In the genomic region with DNA sequence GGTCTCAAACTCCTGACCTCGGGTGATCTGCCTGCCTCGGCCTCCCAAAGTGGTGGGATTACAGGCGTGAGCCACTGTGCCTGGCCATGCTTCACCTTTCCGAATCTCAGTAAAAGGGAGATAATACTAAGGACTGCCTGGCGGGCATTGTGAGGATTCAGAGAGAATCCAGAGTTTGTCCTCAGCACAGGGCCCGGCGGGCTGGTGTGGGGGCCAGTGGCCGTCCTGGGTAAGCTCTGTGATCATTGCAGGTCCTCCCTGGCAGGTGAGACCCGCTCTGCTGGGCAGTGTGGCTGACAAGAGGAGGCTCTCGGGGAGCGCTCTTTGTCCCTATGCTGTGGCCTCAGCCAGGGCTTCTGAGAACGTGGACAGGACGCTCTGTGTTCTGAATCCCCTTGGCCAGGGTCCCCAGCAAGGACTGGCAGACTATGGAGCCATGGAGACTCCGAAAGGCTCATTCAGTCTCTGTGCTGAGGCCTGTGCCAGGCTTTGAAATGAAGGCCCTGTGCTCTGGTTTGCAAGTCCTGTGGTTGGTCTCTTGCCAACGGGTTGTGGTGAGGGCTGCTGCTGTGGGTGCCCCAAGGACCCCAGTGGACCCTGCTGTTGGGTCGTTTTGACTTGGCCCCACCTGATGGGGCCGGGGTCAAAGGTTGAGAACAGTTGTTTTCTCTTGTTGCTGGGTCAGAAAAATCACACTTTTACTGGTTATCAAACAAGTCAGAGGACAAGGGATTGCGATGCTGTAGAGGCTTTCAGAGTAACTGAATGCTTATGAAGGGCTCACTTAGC, we compare ENCODE assay signal across 1 cellular context.
A peak's percentile ranks its signal among the peaks of the same experiment; 100 is the strongest.
TF ChIP-seq lines count a peak whose summit lies in the region.

No MANE protein-coding gene starts in this region.

TF ChIP-seq in HepG2, 621 proteins besides CTCF, POLR2A, EP300 and RAD21 (continues in another document):
- no peak for TF ChIP-seq ZNF841 (CRISPR knock-in tag; IDR thresholded peaks at IDR 0.05; ENCODE audit: borderline replicate concordance)
- TF ChIP-seq, protein P1, sequence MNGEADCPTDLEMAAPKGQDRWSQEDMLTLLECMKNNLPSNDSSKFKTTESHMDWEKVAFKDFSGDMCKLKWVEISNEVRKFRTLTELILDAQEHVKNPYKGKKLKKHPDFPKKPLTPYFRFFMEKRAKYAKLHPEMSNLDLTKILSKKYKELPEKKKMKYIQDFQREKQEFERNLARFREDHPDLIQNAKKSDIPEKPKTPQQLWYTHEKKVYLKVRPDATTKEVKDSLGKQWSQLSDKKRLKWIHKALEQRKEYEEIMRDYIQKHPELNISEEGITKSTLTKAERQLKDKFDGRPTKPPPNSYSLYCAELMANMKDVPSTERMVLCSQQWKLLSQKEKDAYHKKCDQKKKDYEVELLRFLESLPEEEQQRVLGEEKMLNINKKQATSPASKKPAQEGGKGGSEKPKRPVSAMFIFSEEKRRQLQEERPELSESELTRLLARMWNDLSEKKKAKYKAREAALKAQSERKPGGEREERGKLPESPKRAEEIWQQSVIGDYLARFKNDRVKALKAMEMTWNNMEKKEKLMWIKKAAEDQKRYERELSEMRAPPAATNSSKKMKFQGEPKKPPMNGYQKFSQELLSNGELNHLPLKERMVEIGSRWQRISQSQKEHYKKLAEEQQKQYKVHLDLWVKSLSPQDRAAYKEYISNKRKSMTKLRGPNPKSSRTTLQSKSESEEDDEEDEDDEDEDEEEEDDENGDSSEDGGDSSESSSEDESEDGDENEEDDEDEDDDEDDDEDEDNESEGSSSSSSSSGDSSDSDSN (CRISPR knock-in tag; IDR thresholded peaks at IDR 0.05): peak; percentile 41; the same call in 1 of the 2 replicates
- TF ChIP-seq HNF4G (IDR thresholded peaks at IDR 0.05; ENCODE audit: borderline replicate concordance, low read depth, low read length): peak; percentile 52; the same call in 1 of the 2 replicates
- no peak for TF ChIP-seq HNF4G (CRISPR knock-in tag; IDR thresholded peaks at IDR 0.05; ENCODE audit: borderline replicate concordance, low read depth)
- peak; percentile 40; the same call in 1 of the 2 replicates for TF ChIP-seq NR2C2 (CRISPR knock-in tag; IDR thresholded peaks at IDR 0.05; ENCODE audit: borderline replicate concordance)
- TF ChIP-seq MIER3 (CRISPR knock-in tag; IDR thresholded peaks at IDR 0.05; ENCODE audit: borderline replicate concordance): no peak
- no peak for TF ChIP-seq ZNF331 (CRISPR knock-in tag; IDR thresholded peaks at IDR 0.05)
- TF ChIP-seq, protein P2, sequence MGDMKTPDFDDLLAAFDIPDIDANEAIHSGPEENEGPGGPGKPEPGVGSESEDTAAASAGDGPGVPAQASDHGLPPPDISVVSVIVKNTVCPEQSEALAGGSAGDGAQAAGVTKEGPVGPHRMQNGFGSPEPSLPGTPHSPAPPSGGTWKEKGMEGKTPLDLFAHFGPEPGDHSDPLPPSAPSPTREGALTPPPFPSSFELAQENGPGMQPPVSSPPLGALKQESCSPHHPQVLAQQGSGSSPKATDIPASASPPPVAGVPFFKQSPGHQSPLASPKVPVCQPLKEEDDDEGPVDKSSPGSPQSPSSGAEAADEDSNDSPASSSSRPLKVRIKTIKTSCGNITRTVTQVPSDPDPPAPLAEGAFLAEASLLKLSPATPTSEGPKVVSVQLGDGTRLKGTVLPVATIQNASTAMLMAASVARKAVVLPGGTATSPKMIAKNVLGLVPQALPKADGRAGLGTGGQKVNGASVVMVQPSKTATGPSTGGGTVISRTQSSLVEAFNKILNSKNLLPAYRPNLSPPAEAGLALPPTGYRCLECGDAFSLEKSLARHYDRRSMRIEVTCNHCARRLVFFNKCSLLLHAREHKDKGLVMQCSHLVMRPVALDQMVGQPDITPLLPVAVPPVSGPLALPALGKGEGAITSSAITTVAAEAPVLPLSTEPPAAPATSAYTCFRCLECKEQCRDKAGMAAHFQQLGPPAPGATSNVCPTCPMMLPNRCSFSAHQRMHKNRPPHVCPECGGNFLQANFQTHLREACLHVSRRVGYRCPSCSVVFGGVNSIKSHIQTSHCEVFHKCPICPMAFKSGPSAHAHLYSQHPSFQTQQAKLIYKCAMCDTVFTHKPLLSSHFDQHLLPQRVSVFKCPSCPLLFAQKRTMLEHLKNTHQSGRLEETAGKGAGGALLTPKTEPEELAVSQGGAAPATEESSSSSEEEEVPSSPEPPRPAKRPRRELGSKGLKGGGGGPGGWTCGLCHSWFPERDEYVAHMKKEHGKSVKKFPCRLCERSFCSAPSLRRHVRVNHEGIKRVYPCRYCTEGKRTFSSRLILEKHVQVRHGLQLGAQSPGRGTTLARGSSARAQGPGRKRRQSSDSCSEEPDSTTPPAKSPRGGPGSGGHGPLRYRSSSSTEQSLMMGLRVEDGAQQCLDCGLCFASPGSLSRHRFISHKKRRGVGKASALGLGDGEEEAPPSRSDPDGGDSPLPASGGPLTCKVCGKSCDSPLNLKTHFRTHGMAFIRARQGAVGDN (CRISPR knock-in tag; IDR thresholded peaks at IDR 0.05): peak; percentile 62
- no peak for TF ChIP-seq ISX (CRISPR knock-in tag; conservative IDR thresholded peaks at IDR 0.05)
- no peak for TF ChIP-seq ZNF44 (CRISPR knock-in tag; IDR thresholded peaks at IDR 0.05)
- TF ChIP-seq, protein P3, sequence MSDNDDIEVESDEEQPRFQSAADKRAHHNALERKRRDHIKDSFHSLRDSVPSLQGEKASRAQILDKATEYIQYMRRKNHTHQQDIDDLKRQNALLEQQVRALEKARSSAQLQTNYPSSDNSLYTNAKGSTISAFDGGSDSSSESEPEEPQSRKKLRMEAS (IDR thresholded peaks at IDR 0.05): no peak
- TF ChIP-seq NFE2 (CRISPR knock-in tag; IDR thresholded peaks at IDR 0.05): no peak
- TF ChIP-seq ZNF256 (CRISPR knock-in tag; conservative IDR thresholded peaks at IDR 0.05): no peak
- no peak for TF ChIP-seq ZNF225 (CRISPR knock-in tag; IDR thresholded peaks at IDR 0.05)
- TF ChIP-seq, protein P4, sequence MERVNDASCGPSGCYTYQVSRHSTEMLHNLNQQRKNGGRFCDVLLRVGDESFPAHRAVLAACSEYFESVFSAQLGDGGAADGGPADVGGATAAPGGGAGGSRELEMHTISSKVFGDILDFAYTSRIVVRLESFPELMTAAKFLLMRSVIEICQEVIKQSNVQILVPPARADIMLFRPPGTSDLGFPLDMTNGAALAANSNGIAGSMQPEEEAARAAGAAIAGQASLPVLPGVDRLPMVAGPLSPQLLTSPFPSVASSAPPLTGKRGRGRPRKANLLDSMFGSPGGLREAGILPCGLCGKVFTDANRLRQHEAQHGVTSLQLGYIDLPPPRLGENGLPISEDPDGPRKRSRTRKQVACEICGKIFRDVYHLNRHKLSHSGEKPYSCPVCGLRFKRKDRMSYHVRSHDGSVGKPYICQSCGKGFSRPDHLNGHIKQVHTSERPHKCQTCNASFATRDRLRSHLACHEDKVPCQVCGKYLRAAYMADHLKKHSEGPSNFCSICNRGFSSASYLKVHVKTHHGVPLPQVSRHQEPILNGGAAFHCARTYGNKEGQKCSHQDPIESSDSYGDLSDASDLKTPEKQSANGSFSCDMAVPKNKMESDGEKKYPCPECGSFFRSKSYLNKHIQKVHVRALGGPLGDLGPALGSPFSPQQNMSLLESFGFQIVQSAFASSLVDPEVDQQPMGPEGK (CRISPR knock-in tag; IDR thresholded peaks at IDR 0.05): no peak
- TF ChIP-seq MTA1 (CRISPR knock-in tag; IDR thresholded peaks at IDR 0.05; ENCODE audit: borderline replicate concordance): 0 out of 2 replicates have a peak, but pooled peaks have one; percentile 37
- TF ChIP-seq ZNF138 (CRISPR knock-in tag; IDR thresholded peaks at IDR 0.05; ENCODE audit: low read depth): no peak
- TF ChIP-seq ZNF572 (CRISPR knock-in tag; IDR thresholded peaks at IDR 0.05): 0 out of 2 replicates have a peak, but pooled peaks have one; percentile 23
- TF ChIP-seq IKZF4 (CRISPR knock-in tag; IDR thresholded peaks at IDR 0.05; ENCODE audit: borderline replicate concordance, low read depth, not compliant biosample characterization): peak; percentile 15
- no peak for TF ChIP-seq ZNF674 (CRISPR knock-in tag; IDR thresholded peaks at IDR 0.05; ENCODE audit: low read depth)
- TF ChIP-seq, protein P5, sequence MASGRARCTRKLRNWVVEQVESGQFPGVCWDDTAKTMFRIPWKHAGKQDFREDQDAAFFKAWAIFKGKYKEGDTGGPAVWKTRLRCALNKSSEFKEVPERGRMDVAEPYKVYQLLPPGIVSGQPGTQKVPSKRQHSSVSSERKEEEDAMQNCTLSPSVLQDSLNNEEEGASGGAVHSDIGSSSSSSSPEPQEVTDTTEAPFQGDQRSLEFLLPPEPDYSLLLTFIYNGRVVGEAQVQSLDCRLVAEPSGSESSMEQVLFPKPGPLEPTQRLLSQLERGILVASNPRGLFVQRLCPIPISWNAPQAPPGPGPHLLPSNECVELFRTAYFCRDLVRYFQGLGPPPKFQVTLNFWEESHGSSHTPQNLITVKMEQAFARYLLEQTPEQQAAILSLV (CRISPR knock-in tag; IDR thresholded peaks at IDR 0.05; ENCODE audit: borderline replicate concordance): no peak
- peak; percentile 54 for TF ChIP-seq ZFX (CRISPR knock-in tag; IDR thresholded peaks at IDR 0.05; ENCODE audit: low read depth)
- no peak for TF ChIP-seq NFYB (CRISPR knock-in tag; IDR thresholded peaks at IDR 0.05)
- no peak for TF ChIP-seq TEAD3 (CRISPR knock-in tag; optimal IDR thresholded peaks at IDR 0.05; ENCODE audit: borderline replicate concordance)
- TF ChIP-seq SRSF4 (IDR thresholded peaks at IDR 0.05; ENCODE audit: low read depth, low read length, poor library complexity, severe bottlenecking): no peak
- no peak for TF ChIP-seq ZNF264 (CRISPR knock-in tag; IDR thresholded peaks at IDR 0.05)
- TF ChIP-seq NR2F6 (IDR thresholded peaks at IDR 0.05): peak; percentile 48
- TF ChIP-seq NR2F6 (CRISPR knock-in tag; IDR thresholded peaks at IDR 0.05): no peak
- no peak for TF ChIP-seq ZNF343 (CRISPR knock-in tag; IDR thresholded peaks at IDR 0.05)
- TF ChIP-seq KLF15 (CRISPR knock-in tag; IDR thresholded peaks at IDR 0.05; ENCODE audit: borderline replicate concordance): no peak
- TF ChIP-seq TSC22D2 (CRISPR knock-in tag; IDR thresholded peaks at IDR 0.05; ENCODE audit: borderline replicate concordance): no peak
- 0 out of 2 replicates have a peak, but pooled peaks have one; percentile 31 for TF ChIP-seq ZNF766 (CRISPR knock-in tag; IDR thresholded peaks at IDR 0.05; ENCODE audit: borderline replicate concordance)
- TF ChIP-seq, protein P6, sequence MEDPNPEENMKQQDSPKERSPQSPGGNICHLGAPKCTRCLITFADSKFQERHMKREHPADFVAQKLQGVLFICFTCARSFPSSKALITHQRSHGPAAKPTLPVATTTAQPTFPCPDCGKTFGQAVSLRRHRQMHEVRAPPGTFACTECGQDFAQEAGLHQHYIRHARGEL (CRISPR knock-in tag; IDR thresholded peaks at IDR 0.05): no peak
- TF ChIP-seq, protein P7, sequence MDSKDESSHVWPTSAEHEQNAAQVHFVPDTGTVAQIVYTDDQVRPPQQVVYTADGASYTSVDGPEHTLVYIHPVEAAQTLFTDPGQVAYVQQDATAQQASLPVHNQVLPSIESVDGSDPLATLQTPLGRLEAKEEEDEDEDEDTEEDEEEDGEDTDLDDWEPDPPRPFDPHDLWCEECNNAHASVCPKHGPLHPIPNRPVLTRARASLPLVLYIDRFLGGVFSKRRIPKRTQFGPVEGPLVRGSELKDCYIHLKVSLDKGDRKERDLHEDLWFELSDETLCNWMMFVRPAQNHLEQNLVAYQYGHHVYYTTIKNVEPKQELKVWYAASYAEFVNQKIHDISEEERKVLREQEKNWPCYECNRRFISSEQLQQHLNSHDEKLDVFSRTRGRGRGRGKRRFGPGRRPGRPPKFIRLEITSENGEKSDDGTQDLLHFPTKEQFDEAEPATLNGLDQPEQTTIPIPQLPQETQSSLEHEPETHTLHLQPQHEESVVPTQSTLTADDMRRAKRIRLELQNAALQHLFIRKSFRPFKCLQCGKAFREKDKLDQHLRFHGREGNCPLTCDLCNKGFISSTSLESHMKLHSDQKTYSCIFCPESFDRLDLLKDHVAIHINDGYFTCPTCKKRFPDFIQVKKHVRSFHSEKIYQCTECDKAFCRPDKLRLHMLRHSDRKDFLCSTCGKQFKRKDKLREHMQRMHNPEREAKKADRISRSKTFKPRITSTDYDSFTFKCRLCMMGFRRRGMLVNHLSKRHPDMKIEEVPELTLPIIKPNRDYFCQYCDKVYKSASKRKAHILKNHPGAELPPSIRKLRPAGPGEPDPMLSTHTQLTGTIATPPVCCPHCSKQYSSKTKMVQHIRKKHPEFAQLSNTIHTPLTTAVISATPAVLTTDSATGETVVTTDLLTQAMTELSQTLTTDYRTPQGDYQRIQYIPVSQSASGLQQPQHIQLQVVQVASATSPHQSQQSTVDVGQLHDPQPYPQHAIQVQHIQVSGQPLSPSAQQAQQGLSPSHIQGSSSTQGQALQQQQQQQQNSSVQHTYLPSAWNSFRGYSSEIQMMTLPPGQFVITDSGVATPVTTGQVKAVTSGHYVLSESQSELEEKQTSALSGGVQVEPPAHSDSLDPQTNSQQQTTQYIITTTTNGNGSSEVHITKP (CRISPR knock-in tag; IDR thresholded peaks at IDR 0.05; ENCODE audit: low read depth): no peak
- TF ChIP-seq ZNF781 (CRISPR knock-in tag; IDR thresholded peaks at IDR 0.05; ENCODE audit: borderline replicate concordance, not compliant biosample characterization): no peak
- TF ChIP-seq KAT2B (IDR thresholded peaks at IDR 0.05; ENCODE audit: borderline replicate concordance, low read depth, low read length): no peak
- no peak for TF ChIP-seq TP53 (CRISPR knock-in tag; conservative IDR thresholded peaks at IDR 0.05)
- no peak for TF ChIP-seq ZNF878 (CRISPR knock-in tag; IDR thresholded peaks at IDR 0.05)
- TF ChIP-seq, protein P8, sequence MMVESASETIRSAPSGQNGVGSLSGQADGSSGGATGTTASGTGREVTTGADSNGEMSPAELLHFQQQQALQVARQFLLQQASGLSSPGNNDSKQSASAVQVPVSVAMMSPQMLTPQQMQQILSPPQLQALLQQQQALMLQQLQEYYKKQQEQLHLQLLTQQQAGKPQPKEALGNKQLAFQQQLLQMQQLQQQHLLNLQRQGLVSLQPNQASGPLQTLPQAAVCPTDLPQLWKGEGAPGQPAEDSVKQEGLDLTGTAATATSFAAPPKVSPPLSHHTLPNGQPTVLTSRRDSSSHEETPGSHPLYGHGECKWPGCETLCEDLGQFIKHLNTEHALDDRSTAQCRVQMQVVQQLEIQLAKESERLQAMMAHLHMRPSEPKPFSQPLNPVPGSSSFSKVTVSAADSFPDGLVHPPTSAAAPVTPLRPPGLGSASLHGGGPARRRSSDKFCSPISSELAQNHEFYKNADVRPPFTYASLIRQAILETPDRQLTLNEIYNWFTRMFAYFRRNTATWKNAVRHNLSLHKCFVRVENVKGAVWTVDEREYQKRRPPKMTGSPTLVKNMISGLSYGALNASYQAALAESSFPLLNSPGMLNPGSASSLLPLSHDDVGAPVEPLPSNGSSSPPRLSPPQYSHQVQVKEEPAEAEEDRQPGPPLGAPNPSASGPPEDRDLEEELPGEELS (CRISPR knock-in tag; IDR thresholded peaks at IDR 0.05): no peak
- TF ChIP-seq HOXA7 (CRISPR knock-in tag; IDR thresholded peaks at IDR 0.05): no peak
- TF ChIP-seq HMG20B (CRISPR knock-in tag; conservative IDR thresholded peaks at IDR 0.05): no peak
- TF ChIP-seq ZNF883 (CRISPR knock-in tag; IDR thresholded peaks at IDR 0.05; ENCODE audit: not compliant biosample characterization): peak; percentile 22
- 0 out of 2 replicates have a peak, but pooled peaks have one; percentile 29 for TF ChIP-seq ZNF607 (CRISPR knock-in tag; IDR thresholded peaks at IDR 0.05; ENCODE audit: borderline replicate concordance)
- no peak for TF ChIP-seq ZMAT3 (CRISPR knock-in tag; conservative IDR thresholded peaks at IDR 0.05)
- TF ChIP-seq HOXA3 (CRISPR knock-in tag; IDR thresholded peaks at IDR 0.05): no peak
- TF ChIP-seq, protein P9, sequence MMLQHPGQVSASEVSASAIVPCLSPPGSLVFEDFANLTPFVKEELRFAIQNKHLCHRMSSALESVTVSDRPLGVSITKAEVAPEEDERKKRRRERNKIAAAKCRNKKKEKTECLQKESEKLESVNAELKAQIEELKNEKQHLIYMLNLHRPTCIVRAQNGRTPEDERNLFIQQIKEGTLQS (CRISPR knock-in tag; IDR thresholded peaks at IDR 0.05): no peak
- TF ChIP-seq ZNF30 (CRISPR knock-in tag; IDR thresholded peaks at IDR 0.05): no peak
